ENCODE assay signal across 4 cellular contexts in the genomic region with DNA sequence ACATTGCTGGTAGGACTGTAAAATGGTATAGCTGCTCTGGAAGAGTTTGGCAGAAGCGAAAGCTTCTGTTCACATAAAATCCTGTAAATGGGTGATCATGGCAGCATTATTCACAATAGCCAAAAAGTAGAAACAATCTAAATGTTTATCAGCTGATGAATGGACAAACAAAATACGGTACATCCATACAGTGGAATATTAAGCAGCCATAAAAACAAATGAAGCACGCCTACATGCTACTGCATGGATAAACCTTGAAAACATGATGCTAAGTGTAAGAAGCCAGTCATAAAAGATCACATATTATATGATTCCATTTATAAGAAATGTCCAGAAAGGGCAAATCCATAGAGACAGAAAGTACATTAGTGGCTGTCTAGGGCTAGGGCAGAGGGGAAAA.
TF ChIP-seq lines count a peak whose summit lies in the region.

No MANE protein-coding gene starts in this region.

TF ChIP-seq in SK-N-SH treated with all-trans-retinoic acid at 6 μM for 48 hours, 23 proteins besides CTCF, POLR2A, EP300 and RAD21:
- TF ChIP-seq OSR1 (CRISPR knock-in tag; IDR thresholded peaks at IDR 0.05) (no peak), ZFP3 (CRISPR knock-in tag; IDR thresholded peaks at IDR 0.05) (no peak), ZNF8 (CRISPR knock-in tag; IDR thresholded peaks at IDR 0.05) (peak; percentile 92), BACH2 (CRISPR knock-in tag; IDR thresholded peaks at IDR 0.05; ENCODE audit: borderline replicate concordance) (no peak), ZC3H10 (CRISPR knock-in tag; IDR thresholded peaks at IDR 0.05) (no peak)
- TF ChIP-seq, protein P1, sequence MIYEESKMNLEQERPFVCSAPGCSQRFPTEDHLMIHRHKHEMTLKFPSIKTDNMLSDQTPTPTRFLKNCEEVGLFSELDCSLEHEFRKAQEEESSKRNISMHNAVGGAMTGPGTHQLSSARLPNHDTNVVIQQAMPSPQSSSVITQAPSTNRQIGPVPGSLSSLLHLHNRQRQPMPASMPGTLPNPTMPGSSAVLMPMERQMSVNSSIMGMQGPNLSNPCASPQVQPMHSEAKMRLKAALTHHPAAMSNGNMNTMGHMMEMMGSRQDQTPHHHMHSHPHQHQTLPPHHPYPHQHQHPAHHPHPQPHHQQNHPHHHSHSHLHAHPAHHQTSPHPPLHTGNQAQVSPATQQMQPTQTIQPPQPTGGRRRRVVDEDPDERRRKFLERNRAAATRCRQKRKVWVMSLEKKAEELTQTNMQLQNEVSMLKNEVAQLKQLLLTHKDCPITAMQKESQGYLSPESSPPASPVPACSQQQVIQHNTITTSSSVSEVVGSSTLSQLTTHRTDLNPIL (CRISPR knock-in tag; IDR thresholded peaks at IDR 0.05; ENCODE audit: low read depth) = no peak

TF ChIP-seq in SK-N-SH, 30 proteins besides CTCF, POLR2A, EP300 and RAD21 (continues in another document):
- TF ChIP-seq, protein P2, sequence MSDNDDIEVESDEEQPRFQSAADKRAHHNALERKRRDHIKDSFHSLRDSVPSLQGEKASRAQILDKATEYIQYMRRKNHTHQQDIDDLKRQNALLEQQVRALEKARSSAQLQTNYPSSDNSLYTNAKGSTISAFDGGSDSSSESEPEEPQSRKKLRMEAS (IDR thresholded peaks at IDR 0.05; ENCODE audit: low read depth) = no peak
- TF ChIP-seq, protein P3, sequence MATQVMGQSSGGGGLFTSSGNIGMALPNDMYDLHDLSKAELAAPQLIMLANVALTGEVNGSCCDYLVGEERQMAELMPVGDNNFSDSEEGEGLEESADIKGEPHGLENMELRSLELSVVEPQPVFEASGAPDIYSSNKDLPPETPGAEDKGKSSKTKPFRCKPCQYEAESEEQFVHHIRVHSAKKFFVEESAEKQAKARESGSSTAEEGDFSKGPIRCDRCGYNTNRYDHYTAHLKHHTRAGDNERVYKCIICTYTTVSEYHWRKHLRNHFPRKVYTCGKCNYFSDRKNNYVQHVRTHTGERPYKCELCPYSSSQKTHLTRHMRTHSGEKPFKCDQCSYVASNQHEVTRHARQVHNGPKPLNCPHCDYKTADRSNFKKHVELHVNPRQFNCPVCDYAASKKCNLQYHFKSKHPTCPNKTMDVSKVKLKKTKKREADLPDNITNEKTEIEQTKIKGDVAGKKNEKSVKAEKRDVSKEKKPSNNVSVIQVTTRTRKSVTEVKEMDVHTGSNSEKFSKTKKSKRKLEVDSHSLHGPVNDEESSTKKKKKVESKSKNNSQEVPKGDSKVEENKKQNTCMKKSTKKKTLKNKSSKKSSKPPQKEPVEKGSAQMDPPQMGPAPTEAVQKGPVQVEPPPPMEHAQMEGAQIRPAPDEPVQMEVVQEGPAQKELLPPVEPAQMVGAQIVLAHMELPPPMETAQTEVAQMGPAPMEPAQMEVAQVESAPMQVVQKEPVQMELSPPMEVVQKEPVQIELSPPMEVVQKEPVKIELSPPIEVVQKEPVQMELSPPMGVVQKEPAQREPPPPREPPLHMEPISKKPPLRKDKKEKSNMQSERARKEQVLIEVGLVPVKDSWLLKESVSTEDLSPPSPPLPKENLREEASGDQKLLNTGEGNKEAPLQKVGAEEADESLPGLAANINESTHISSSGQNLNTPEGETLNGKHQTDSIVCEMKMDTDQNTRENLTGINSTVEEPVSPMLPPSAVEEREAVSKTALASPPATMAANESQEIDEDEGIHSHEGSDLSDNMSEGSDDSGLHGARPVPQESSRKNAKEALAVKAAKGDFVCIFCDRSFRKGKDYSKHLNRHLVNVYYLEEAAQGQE (IDR thresholded peaks at IDR 0.05; ENCODE audit: low read depth, low read length) = no peak
- TF ChIP-seq FOSL2 (IDR thresholded peaks at IDR 0.05; ENCODE audit: borderline replicate concordance, low read depth) (no peak), MEF2A (IDR thresholded peaks at IDR 0.05; ENCODE audit: borderline replicate concordance, low read depth) (no peak), EZH2phosphoT487 (IDR thresholded peaks at IDR 0.05; ENCODE audit: borderline replicate concordance, low read depth) (no peak), TEAD4 (IDR thresholded peaks at IDR 0.05; ENCODE audit: borderline replicate concordance, insufficient read depth) (no peak), FOXM1 (IDR thresholded peaks at IDR 0.05; ENCODE audit: low read depth) (no peak), CHD2 (IDR thresholded peaks at IDR 0.05; ENCODE audit: low read length, partially characterized antibody) (no peak)
- TF ChIP-seq, protein P4, sequence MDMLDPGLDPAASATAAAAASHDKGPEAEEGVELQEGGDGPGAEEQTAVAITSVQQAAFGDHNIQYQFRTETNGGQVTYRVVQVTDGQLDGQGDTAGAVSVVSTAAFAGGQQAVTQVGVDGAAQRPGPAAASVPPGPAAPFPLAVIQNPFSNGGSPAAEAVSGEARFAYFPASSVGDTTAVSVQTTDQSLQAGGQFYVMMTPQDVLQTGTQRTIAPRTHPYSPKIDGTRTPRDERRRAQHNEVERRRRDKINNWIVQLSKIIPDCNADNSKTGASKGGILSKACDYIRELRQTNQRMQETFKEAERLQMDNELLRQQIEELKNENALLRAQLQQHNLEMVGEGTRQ (IDR thresholded peaks at IDR 0.05; ENCODE audit: borderline replicate concordance, low read depth, low read length) = no peak
- TF ChIP-seq, protein P5, sequence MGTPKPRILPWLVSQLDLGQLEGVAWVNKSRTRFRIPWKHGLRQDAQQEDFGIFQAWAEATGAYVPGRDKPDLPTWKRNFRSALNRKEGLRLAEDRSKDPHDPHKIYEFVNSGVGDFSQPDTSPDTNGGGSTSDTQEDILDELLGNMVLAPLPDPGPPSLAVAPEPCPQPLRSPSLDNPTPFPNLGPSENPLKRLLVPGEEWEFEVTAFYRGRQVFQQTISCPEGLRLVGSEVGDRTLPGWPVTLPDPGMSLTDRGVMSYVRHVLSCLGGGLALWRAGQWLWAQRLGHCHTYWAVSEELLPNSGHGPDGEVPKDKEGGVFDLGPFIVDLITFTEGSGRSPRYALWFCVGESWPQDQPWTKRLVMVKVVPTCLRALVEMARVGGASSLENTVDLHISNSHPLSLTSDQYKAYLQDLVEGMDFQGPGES (IDR thresholded peaks at IDR 0.05; ENCODE audit: low read depth, low read length) = no peak

TF ChIP-seq in HepG2, 621 proteins besides CTCF, POLR2A, EP300 and RAD21:
- no peak for TF ChIP-seq PHB2 (IDR thresholded peaks at IDR 0.05; ENCODE audit: partially characterized antibody)
- no peak for TF ChIP-seq BHLHE40 (IDR thresholded peaks at IDR 0.05; ENCODE audit: low read length)
- 0 out of 2 replicates have a peak, but pooled peaks have one; percentile 12 for TF ChIP-seq RBFOX2 (IDR thresholded peaks at IDR 0.05; ENCODE audit: low read depth, low read length)
- TF ChIP-seq ELF3 (CRISPR knock-in tag; IDR thresholded peaks at IDR 0.05) = no peak
TF ChIP-seq in HepG2: peak in this region for 1.

TF ChIP-seq in HEK293, 187 proteins besides CTCF, POLR2A, EP300 and RAD21:
- no peak for TF ChIP-seq ZNF600 (tag by site-specific recombination; IDR thresholded peaks at IDR 0.05)
- no peak for TF ChIP-seq ZXDB (tag by site-specific recombination; IDR thresholded peaks at IDR 0.05)
- no peak for TF ChIP-seq ZNF501 (tag by site-specific recombination; IDR thresholded peaks at IDR 0.05)
- TF ChIP-seq ZNF146 (tag by site-specific recombination; IDR thresholded peaks at IDR 0.05) = 0 out of 2 replicates have a peak, but pooled peaks have one; percentile 22
- TF ChIP-seq ZNF292 (tag by site-specific recombination; IDR thresholded peaks at IDR 0.05; ENCODE audit: borderline replicate concordance, low read depth) = no peak
- TF ChIP-seq ZNF202 (tag by site-specific recombination; IDR thresholded peaks at IDR 0.05; ENCODE audit: borderline replicate concordance) = no peak
